Comparison of ENCODE assay signal across 8 cellular contexts in the genomic region with DNA sequence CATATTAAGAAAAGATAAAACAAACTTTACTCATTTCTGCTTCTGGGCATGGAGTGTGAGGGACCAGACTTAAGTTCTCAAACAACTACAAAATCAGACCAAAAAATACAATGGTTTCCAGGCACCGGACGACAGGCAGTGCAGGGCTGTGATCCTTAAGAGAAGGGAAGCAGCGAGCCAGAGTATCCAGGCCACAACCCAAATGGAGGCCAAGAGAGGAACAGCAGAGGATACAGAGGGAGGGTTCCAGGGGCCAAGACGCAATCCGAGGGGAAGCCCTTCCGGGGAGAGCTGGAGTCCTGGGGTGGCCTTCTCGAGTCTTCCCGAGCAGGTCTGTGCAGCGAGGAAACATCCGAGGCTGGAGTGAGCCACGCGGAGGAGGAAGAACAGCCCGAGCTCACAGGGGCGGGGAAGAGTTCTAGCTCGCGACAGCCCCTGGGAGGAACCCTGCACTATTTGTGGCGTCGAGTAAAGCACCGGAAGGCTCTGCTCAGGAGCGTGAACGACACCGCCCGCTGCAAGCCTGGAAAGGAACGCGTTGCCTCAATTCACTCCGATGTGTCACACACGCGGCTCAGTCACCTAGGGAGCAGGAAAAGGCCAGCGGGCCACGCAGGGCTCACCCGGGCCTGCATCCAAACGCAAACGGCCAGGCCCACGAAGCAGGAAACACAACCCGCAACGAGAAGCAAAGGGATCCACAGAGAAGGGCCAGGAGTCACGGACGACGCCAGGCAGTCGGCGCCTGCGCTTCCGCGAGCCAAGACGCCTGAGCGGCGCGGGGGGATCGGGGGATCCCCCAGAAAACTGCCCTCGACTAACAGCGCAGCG. TPM values are rescaled to one million over a fixed set of nuclear protein-coding genes. Genes with fewer than 3 reads are reported as not detected.
A peak's percentile ranks its signal among the peaks of the same experiment; 100 is the strongest.
DNase-seq lines count a peak whose midpoint lies in the region; ATAC-seq, FAIRE-seq and TF ChIP-seq lines count a peak whose summit lies in the region.

No MANE protein-coding gene starts in this region.

- CTCF ChIA-PET in AG04450 (lab: Charles Lee) = no interaction called here
- CTCF ChIA-PET in activated CD8-positive, alpha-beta T cell treated with anti-CD3 and anti-CD28 coated beads, Interleukin-2, amount 10 ng/mL, durations not matched to agents 7 days and 5 days (lab: Charles Lee) = no interaction called here

- H3K9me3 ChIP-seq in AG04450 (ENCODE audit: control insufficient read depth, insufficient read depth, low read length) (peaks cover 8% of the 10 kb centered on the region), heart right ventricle (peaks cover 0 to 17% (median 0%) of the 10 kb centered on the region in 11 donors)

- peak overlapping the region; percentile 73 for H3K27ac Mint-ChIP-seq in activated CD8-positive, alpha-beta T cell treated with anti-CD3 and anti-CD28 coated beads, Interleukin-2, amount 10 ng/mL, durations not matched to agents 7 days and 5 days

- DNase-seq in AG04450 (ENCODE audit: low read depth, low spot score) (no peak), H54 (ENCODE audit: insufficient read length, low spot score) (no peak), heart right ventricle (no peak), skeletal muscle cell (ENCODE audit: low read depth) (no peak), mesenteric fat pad (ENCODE audit: low spot score) (no peak)
- DNase-seq in activated CD8-positive, alpha-beta T cell treated with anti-CD3 and anti-CD28 coated beads, Interleukin-2, amount 10 ng/mL, durations not matched to agents 7 days and 5 days = no peak

- WGBS in heart right ventricle, 2 donors = 42 to 47% methylated on average over 52 of the region's 52 CpGs

- peak overlapping the region; percentile 78 for H3K4me3 ChIP-seq in AG04450 (ENCODE audit: low read depth, low read length)
- H3K4me3 ChIP-seq in heart right ventricle = peak overlapping the region; percentile 64 to 95 (median 82)
- H3K4me3 ChIP-seq in skeletal muscle cell (ENCODE audit: low read depth, low read length) = peak overlapping the region; percentile 92

- peak; percentile 10; the same call in 1 of the 2 replicates for TF ChIP-seq POLR2A in H54 (IDR thresholded peaks at IDR 0.05; ENCODE audit: low read depth, low read length)

- TF ChIP-seq CTCF in AG04450 (IDR thresholded peaks at IDR 0.05; ENCODE audit: low read depth, low read length) (no peak), heart right ventricle (IDR thresholded peaks at IDR 0.05) (no peak)

- FAIRE-seq in H54 (lab: Jason Lieb, UNC) = no peak

- H3K4me1 Mint-ChIP-seq in activated CD8-positive, alpha-beta T cell treated with anti-CD3 and anti-CD28 coated beads, Interleukin-2, amount 10 ng/mL, durations not matched to agents 7 days and 5 days (ENCODE audit: low read depth) = peaks cover 22% of the 10 kb centered on the region

- ATAC-seq in activated CD8-positive, alpha-beta T cell treated with anti-CD3 and anti-CD28 coated beads, Interleukin-2, amount 10 ng/mL, durations not matched to agents 7 days and 5 days = no peak
- ATAC-seq in heart right ventricle = peak; percentile 4 to 49 (median 19)
- no peak for ATAC-seq in GM18498 (IDR thresholded peaks at IDR 0.05; ENCODE audit: unreplicated experiment)
- ATAC-seq in GM21786 (IDR thresholded peaks at IDR 0.05; ENCODE audit: unreplicated experiment) = no peak

- peaks cover 9% of the 10 kb centered on the region for H3K36me3 Mint-ChIP-seq in activated CD8-positive, alpha-beta T cell treated with anti-CD3 and anti-CD28 coated beads, Interleukin-2, amount 10 ng/mL, durations not matched to agents 7 days and 5 days (ENCODE audit: low read depth)

- H3K4me1 ChIP-seq in heart right ventricle = peaks cover 0 to 24% (median 13%) of the 10 kb centered on the region in 9 donors

- intact Hi-C loops in heart right ventricle (cut with DNase I) = loop anchor here in 1 of 10 donors (5.0 kb wide), 1 partner anchor 1923 kb away; no protein-coding TSS in a partner anchor

- H3K27me3 ChIP-seq in AG04450 (ENCODE audit: control insufficient read depth, insufficient read depth, low read length) (no peaks in the 10 kb centered on the region), heart right ventricle (peaks cover 0 to 15% (median 4%) of the 10 kb centered on the region in 7 donors)

- no peaks in the 10 kb centered on the region for H3K36me3 ChIP-seq in heart right ventricle

- H3K9me3 Mint-ChIP-seq in activated CD8-positive, alpha-beta T cell treated with anti-CD3 and anti-CD28 coated beads, Interleukin-2, amount 10 ng/mL, durations not matched to agents 7 days and 5 days (ENCODE audit: insufficient read depth) = peaks cover 6% of the 10 kb centered on the region

- peaks cover 11% of the 10 kb centered on the region for H3K27me3 Mint-ChIP-seq in activated CD8-positive, alpha-beta T cell treated with anti-CD3 and anti-CD28 coated beads, Interleukin-2, amount 10 ng/mL, durations not matched to agents 7 days and 5 days (ENCODE audit: low read depth)

- POLR2A ChIA-PET in AG04450 (lab: Yijun Ruan, JAX) = no interaction called here
- POLR2A ChIA-PET in activated CD8-positive, alpha-beta T cell treated with anti-CD3 and anti-CD28 coated beads, Interleukin-2, amount 10 ng/mL, durations not matched to agents 7 days and 5 days (lab: Charles Lee) = no interaction called here

- peak overlapping the region; percentile 93 for H3K4me3 Mint-ChIP-seq in activated CD8-positive, alpha-beta T cell treated with anti-CD3 and anti-CD28 coated beads, Interleukin-2, amount 10 ng/mL, durations not matched to agents 7 days and 5 days

- no peak overlapping the region for H3K27ac ChIP-seq in AG04450 (ENCODE audit: low read depth, low read length)
- H3K27ac ChIP-seq in heart right ventricle = peak overlapping the region in 9 of 10 donors; percentile 52 to 87 (median 60)

RNA-seq across cellular contexts. Expression of a gene that starts 0.9 kb away (rescaled TPM):
- polyA plus RNA-seq in AG04450 (2011; rRNA removed) = 0.98 and 1.3 TPM in 2 replicates
- polyA minus RNA-seq in AG04450 (2011; rRNA and poly(A)+ RNA removed) = 0.65 TPM in 1 of 2 replicates, not detected in the other
- total RNA-seq in activated CD8-positive, alpha-beta T cell treated with anti-CD3 and anti-CD28 coated beads, Interleukin-2, amount 10 ng/mL, durations not matched to agents 7 days and 5 days = 1 to 10 TPM; 1.4 to 2.2 TPM
- under 1 TPM in 7 of 10 donors, not detected in 3; 0.21 to 1.00 (median 0.44) TPM for total RNA-seq in heart right ventricle
- polyA plus RNA-seq in heart right ventricle = under 1 TPM; 0.22 to 0.29 TPM
- total RNA-seq in mesenteric fat pad = not detected

Comparison
In these comparisons a context has a peak if more than half of its experiments do, and no peak if none do; other contexts are left out.
1. ATAC-seq: peak in heart right ventricle (8 of 8); none in activated CD8-positive, alpha-beta T cell treated with anti-CD3 and anti-CD28 coated beads, Interleukin-2, amount 10 ng/mL, durations not matched to agents 7 days and 5 days (single experiment), GM18498 (single experiment) and GM21786 (single experiment).
2. Peak in every context shown above with its lines, with median percentiles within 50 percentile points of each other: H3K4me3 ChIP-seq.